8 cellular contexts compared by ENCODE assay signal in the genomic region with DNA sequence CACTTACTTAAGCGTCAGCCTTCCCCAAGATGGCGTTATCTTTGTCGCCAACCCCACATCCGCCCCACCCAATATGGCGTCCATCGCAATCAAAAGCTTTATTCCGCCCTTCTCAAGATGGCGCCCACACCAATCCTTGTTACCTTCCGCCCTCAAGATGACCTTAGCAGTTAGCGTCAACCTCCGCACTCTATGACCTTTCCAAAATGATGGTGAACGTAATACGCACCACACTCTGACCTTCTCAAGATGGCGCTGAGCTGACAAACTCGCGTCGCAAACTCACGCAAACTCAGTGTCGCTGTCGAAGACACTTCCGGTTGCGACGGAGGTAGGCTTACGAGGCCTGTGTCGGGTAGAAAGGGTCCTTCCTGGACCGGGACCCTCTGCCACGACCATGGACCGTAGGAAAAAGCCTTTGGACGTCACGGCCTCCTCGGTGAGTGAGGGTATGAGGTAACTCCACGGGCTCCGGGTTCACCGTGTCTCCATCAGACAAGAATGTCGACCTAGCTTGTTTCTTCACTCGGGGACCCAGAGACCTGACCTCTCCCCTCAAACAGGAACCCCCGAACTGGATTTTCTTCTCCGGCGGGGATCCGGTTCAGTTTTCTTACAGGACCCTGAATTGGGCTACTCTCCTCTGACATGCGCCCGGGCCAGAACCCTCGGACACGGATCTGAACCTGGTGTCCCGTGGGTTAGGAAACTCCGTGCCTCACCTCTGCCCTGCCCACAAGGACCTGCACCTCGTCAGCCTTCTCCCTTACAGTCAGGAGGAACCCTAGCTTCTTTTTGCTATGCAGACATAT. TPM values are rescaled to one million over a fixed set of nuclear protein-coding genes. Genes with fewer than 3 reads are reported as not detected.
A peak's percentile ranks its signal among the peaks of the same experiment; 100 is the strongest.
DNase-seq lines count a peak whose midpoint lies in the region; ATAC-seq and TF ChIP-seq lines count a peak whose summit lies in the region.

A gene (plus strand): TSS at position 323 of the 812 bp plus-strand sequence. CDS start 75 bp downstream, at position 398.

- H3K4me1 Mint-ChIP-seq in T-helper 1 cell treated with Interleukin-12 subunit alpha and Interleukin-12 subunit beta and Interleukin-4 antibody, amounts not matched to agents 30 μg/mL and 1 μg/mL, for 36 hours (ENCODE audit: low read depth), result peaks cover 27% of the 10 kb centered on the region
- H3K4me1 Mint-ChIP-seq in progenitor cell of endocrine pancreas (ENCODE audit: low read depth), result peaks cover 41% of the 10 kb centered on the region

- ATAC-seq in HG02884 (IDR thresholded peaks at IDR 0.05; ENCODE audit: unreplicated experiment), result peak; percentile 97

- no peaks in the 10 kb centered on the region for H3K9me3 Mint-ChIP-seq in T-helper 1 cell treated with Interleukin-12 subunit alpha and Interleukin-12 subunit beta and Interleukin-4 antibody, amounts not matched to agents 30 μg/mL and 1 μg/mL, for 36 hours
- H3K9me3 Mint-ChIP-seq in progenitor cell of endocrine pancreas (ENCODE audit: low read depth), result peaks cover 3% of the 10 kb centered on the region

- in situ Hi-C loops in GM13977 (cut with MboI; ENCODE audit: low pct_unique_long_range_greater_than_20kb, low sequenced_read_pairs, unreplicated experiment), result loop anchor here (25.0 kb wide), 1 partner anchor 261 kb away; no protein-coding TSS in a partner anchor

- no peaks in the 10 kb centered on the region for H3K9me3 ChIP-seq in left ventricle myocardium inferior (replicated peaks)

- H3K36me3 ChIP-seq in left ventricle myocardium inferior, result peaks cover 24% of the 10 kb centered on the region

- peaks cover 69% of the 10 kb centered on the region for H3K4me1 ChIP-seq in left ventricle myocardium inferior

- H3K27me3 Mint-ChIP-seq in T-helper 1 cell treated with Interleukin-12 subunit alpha and Interleukin-12 subunit beta and Interleukin-4 antibody, amounts not matched to agents 30 μg/mL and 1 μg/mL, for 36 hours (ENCODE audit: low read depth), result no peaks in the 10 kb centered on the region
- no peaks in the 10 kb centered on the region for H3K27me3 Mint-ChIP-seq in progenitor cell of endocrine pancreas

- no peaks in the 10 kb centered on the region for H3K27me3 ChIP-seq in left ventricle myocardium inferior (ENCODE audit: low read depth)

- H3K27ac Mint-ChIP-seq in T-helper 1 cell treated with Interleukin-12 subunit alpha and Interleukin-12 subunit beta and Interleukin-4 antibody, amounts not matched to agents 30 μg/mL and 1 μg/mL, for 36 hours, result peak within 1 kb of the TSS; percentile 99
- H3K27ac Mint-ChIP-seq in progenitor cell of endocrine pancreas, result peak within 1 kb of the TSS; percentile 96

- TF ChIP-seq CTCF in GM13977 (IDR thresholded peaks at IDR 0.05; ENCODE audit: extremely low read depth, insufficient read depth, missing control alignments), result no peak
- no peak for TF ChIP-seq CTCF in left ventricle myocardium inferior (IDR thresholded peaks at IDR 0.05; ENCODE audit: borderline replicate concordance)
- no peak for TF ChIP-seq CTCF in progenitor cell of endocrine pancreas (IDR thresholded peaks at IDR 0.05; ENCODE audit: unreplicated experiment)

- DNase-seq in GM13977 (ENCODE audit: low spot score), result peak; percentile 92
- peak; percentile 89 for DNase-seq in NCI-H1694 (lab: John Stamatoyannopoulos, UW)
- peak; percentile 95 for DNase-seq in amniotic stem cell (lab: John Stamatoyannopoulos, UW)
- DNase-seq in left ventricle myocardium inferior, result peak; percentile 92
- DNase-seq in progenitor cell of endocrine pancreas (ENCODE audit: low spot score, unreplicated experiment), result peak; percentile 76
- DNase-seq in ureter (ENCODE audit: low spot score), result peak; percentile 98

- peaks cover 9% of the 10 kb centered on the region for H3K36me3 Mint-ChIP-seq in T-helper 1 cell treated with Interleukin-12 subunit alpha and Interleukin-12 subunit beta and Interleukin-4 antibody, amounts not matched to agents 30 μg/mL and 1 μg/mL, for 36 hours (ENCODE audit: low read depth)
- H3K36me3 Mint-ChIP-seq in progenitor cell of endocrine pancreas (ENCODE audit: insufficient read depth), result peaks cover 4% of the 10 kb centered on the region

- peak within 1 kb of the TSS; percentile 97 for H3K4me3 Mint-ChIP-seq in T-helper 1 cell treated with Interleukin-12 subunit alpha and Interleukin-12 subunit beta and Interleukin-4 antibody, amounts not matched to agents 30 μg/mL and 1 μg/mL, for 36 hours
- peak within 1 kb of the TSS; percentile 99 for H3K4me3 Mint-ChIP-seq in progenitor cell of endocrine pancreas (ENCODE audit: low read depth)

- H3K27ac ChIP-seq in left ventricle myocardium inferior (replicated peaks), result peak within 1 kb of the TSS; percentile 92

- intact Hi-C loops in left ventricle myocardium inferior (cut with micrococcal nuclease), result no loop called here

- H3K4me3 ChIP-seq in left ventricle myocardium inferior, result peak within 1 kb of the TSS; percentile 89

RNA-seq across cellular contexts. Expression of the gene that starts here (rescaled TPM):
- total RNA-seq in left ventricle myocardium inferior, result 11.9 TPM
- total RNA-seq in progenitor cell of endocrine pancreas, result 25.7 and 25.8 TPM in 2 replicates
- 29.9 TPM for total RNA-seq in ureter

Comparison
In these comparisons a context has a peak if more than half of its experiments do, and no peak if none do; other contexts are left out.
1. Peak in every context shown above with its lines: DNase-seq, ATAC-seq, H3K4me3 ChIP-seq and H3K27ac ChIP-seq.